ENCODE assay signal across 28 cellular contexts in genomic region chr17:34926661-34927060, GRCh38.
"Had no signal": no experiment of that assay in that cellular context is flagged by ENCODE, and none has a peak within 500 bp of the region (broad histone marks: within the 10 kb centered on the region; RNA-seq: fewer than 3 reads in every experiment).

No MANE protein-coding gene starts in this region.

- H3K4me1 ChIP-seq: ascending aorta had no signal

- H3K36me3 ChIP-seq: ascending aorta, cardiac muscle cell had no signal

- ATAC-seq: activated CD8-positive, alpha-beta T cell treated with anti-CD3 and anti-CD28 coated beads for 36 hours; activated naive CD8-positive, alpha-beta T cell treated with anti-CD3 and anti-CD28 coated beads, Interleukin-2, amount 50 U/mL, for 24 hours; activated T-cell treated with anti-CD3 and anti-CD28 coated beads, Interleukin-2, amount 50 U/mL, for 4 hours; activated T-cell treated with anti-CD3 and anti-CD28 coated beads, Interleukin-2, amount 50 U/mL, for 72 hours; activated T-helper 17 cell treated with anti-CD3 and anti-CD28 coated beads, Interleukin-2, amount 50 U/mL, for 72 hours had no signal

- DNase-seq: activated B cell treated with CpG ODN at 0.5 μM for 24 hours; activated CD4-positive, alpha-beta memory T cell treated with anti-CD3 and anti-CD28 coated beads for 36 hours; activated CD4-positive, alpha-beta T cell treated with anti-CD3 and anti-CD28 coated beads for 4 hours; activated CD4-positive, alpha-beta T cell treated with anti-CD3 and anti-CD28 coated beads, Interleukin-2, amount 10 ng/mL, durations not matched to agents 24 days and 14 days; activated CD4-positive, alpha-beta T cell treated with anti-CD3 and anti-CD28 coated beads, Interleukin-2, amount 50 U/mL, for 1 hour; activated CD4-positive, alpha-beta T cell treated with anti-CD3 and anti-CD28 coated beads, Interleukin-2, amount 50 U/mL, for 4 hours; activated CD4-positive, CD25-positive, alpha-beta regulatory T cell treated with anti-CD3 and anti-CD28 coated beads, Interleukin-2, amount 50 U/mL, for 72 hours; activated CD8-positive, alpha-beta memory T cell treated with anti-CD3 and anti-CD28 coated beads, Interleukin-2, amount 50 U/mL, for 4 hours; activated CD8-positive, alpha-beta T cell treated with anti-CD3 and anti-CD28 coated beads for 36 hours; activated effector memory CD4-positive, alpha-beta T cell treated with anti-CD3 and anti-CD28 coated beads, Interleukin-2, amount 50 U/mL, for 16 hours; activated gamma-delta T cell treated with Interleukin-2 at 50 U/mL for 16 hours; activated naive CD4-positive, alpha-beta T cell; activated naive CD4-positive, alpha-beta T cell treated with anti-CD3 and anti-CD28 coated beads for 36 hours; activated naive CD8-positive, alpha-beta T cell treated with anti-CD3 and anti-CD28 coated beads, Interleukin-2, amount 10 ng/mL, durations not matched to agents 7 days and 5 days; activated naive CD8-positive, alpha-beta T cell treated with anti-CD3 and anti-CD28 coated beads, Interleukin-2, amount 50 U/mL, for 24 hours; activated T-cell treated with anti-CD3 and anti-CD28 coated beads for 4 hours; activated T-cell treated with anti-CD3 and anti-CD28 coated beads, Interleukin-2, amount 50 U/mL, for 1 hour; activated T-cell treated with anti-CD3 and anti-CD28 coated beads, Interleukin-2, amount 50 U/mL, for 4 hours; activated T-cell treated with anti-CD3 and anti-CD28 coated beads, Interleukin-2, amount 50 U/mL, for 72 hours; amygdala; anterior cingulate cortex; caudate nucleus; cerebellar nuclear complex; T-helper 9 cell had no signal

- H3K27me3 ChIP-seq: ascending aorta, cardiac muscle cell had no signal

- H3K9me3 ChIP-seq: ascending aorta had no signal

- H3K27ac ChIP-seq: ascending aorta, cardiac muscle cell, VCaP had no signal

- H3K4me3 ChIP-seq: ascending aorta, cardiac muscle cell had no signal
